In genomic region chr14:92558319-92558718, GRCh38 we compare ENCODE assay signal across 15 cellular contexts. TPM values are rescaled to one million over a fixed set of nuclear protein-coding genes. Genes with fewer than 3 reads are reported as not detected.
DNase-seq lines count a peak whose midpoint lies in the region; ATAC-seq and TF ChIP-seq lines count a peak whose summit lies in the region.
"Had no signal": no experiment of that assay in that cellular context is flagged by ENCODE, and none has a peak within 500 bp of the region (broad histone marks: within the 10 kb centered on the region; RNA-seq: fewer than 3 reads in every experiment).

No MANE protein-coding gene starts in this region.

- H2BK120ac ChIP-seq in mesendoderm (ENCODE audit: low read depth, low read length) = no peak overlapping the region

- no peak overlapping the region for H3K18ac ChIP-seq in mesendoderm (ENCODE audit: low read length)

- H3K23ac ChIP-seq in mesendoderm (ENCODE audit: low read length) = no peak overlapping the region

- H3K4me1 Mint-ChIP-seq in natural killer cell treated with Interleukin-12 subunit alpha and Interleukin-12 subunit beta and Interleukin-15 and Interleukin-18, amount 100 ng/mL, for 72 hours (ENCODE audit: low read depth in 2 of 2) = peaks cover 71% of the 10 kb centered on the region in 2 donors
- peaks cover 32% of the 10 kb centered on the region in 2 donors for H3K4me1 Mint-ChIP-seq in natural killer cell
- H3K4me1 Mint-ChIP-seq in activated naive CD8-positive, alpha-beta T cell (ENCODE audit: low read depth) = peaks cover 74% of the 10 kb centered on the region
- peaks cover 81% of the 10 kb centered on the region for H3K4me1 Mint-ChIP-seq in stimulated activated effector memory CD8-positive, alpha-beta T cell treated with anti-CD3 and anti-CD28 coated beads, Interleukin-12 subunit alpha, Interleukin-12 subunit beta, amount 100 ng/mL, for 72 hours

- H3K27ac Mint-ChIP-seq in natural killer cell treated with Interleukin-12 subunit alpha and Interleukin-12 subunit beta and Interleukin-15 and Interleukin-18, amount 100 ng/mL, for 72 hours = peak overlapping the region; percentile 90 to 91
- peak overlapping the region in 1 of 2 donors; percentile 78 for H3K27ac Mint-ChIP-seq in natural killer cell
- peak overlapping the region; percentile 54 for H3K27ac Mint-ChIP-seq in activated naive CD8-positive, alpha-beta T cell
- H3K27ac Mint-ChIP-seq in stimulated activated effector memory CD8-positive, alpha-beta T cell treated with anti-CD3 and anti-CD28 coated beads, Interleukin-12 subunit alpha, Interleukin-12 subunit beta, amount 100 ng/mL, for 72 hours = peak overlapping the region; percentile 88

- H3K4ac ChIP-seq in mesendoderm (ENCODE audit: low read depth, low read length) = no peak overlapping the region

- no peak for DNase-seq in natural killer cell treated with Interleukin-12 subunit alpha and Interleukin-12 subunit beta and Interleukin-15 and Interleukin-18, amount 100 ng/mL, for 72 hours (ENCODE audit: low spot score)
- DNase-seq in natural killer cell = no peak
- DNase-seq in stimulated activated effector memory CD8-positive, alpha-beta T cell treated with anti-CD3 and anti-CD28 coated beads, Interleukin-12 subunit alpha, Interleukin-12 subunit beta, amount 100 ng/mL, for 72 hours (ENCODE audit: low spot score in 2 of 2) = no peak
- DNase-seq in aorta = no peak
- no peak for DNase-seq in mesendoderm
- no peak for DNase-seq in activated CD4-positive, CD25-positive, alpha-beta regulatory T cell treated with anti-CD3 and anti-CD28 coated beads, Interleukin-2, amount 50 U/mL, for 72 hours
- DNase-seq: Calu3, GOT3, IMR-90, NCI-H187 treated with DMSO at 0.1 percent for 48 hours, NCI-H69, RPMI8226, SIG-M5 had no signal

- H3K4me1 ChIP-seq in aorta (ENCODE audit: control insufficient read depth in 1 of 2, insufficient read depth in 2 of 2, low read length in 2 of 2) (no peaks in the 10 kb centered on the region), mesendoderm (ENCODE audit: control insufficient read depth, low read depth, low read length) (no peaks in the 10 kb centered on the region)

- no peak overlapping the region for H2AK5ac ChIP-seq in mesendoderm (ENCODE audit: low read length)

- no peak overlapping the region for H3K56ac ChIP-seq in mesendoderm (ENCODE audit: low read length)

- intact Hi-C loops in natural killer cell (cut with micrococcal nuclease) (no loop called here), aorta (cut with DNase I) (no loop called here)

- H3K27ac ChIP-seq in aorta (ENCODE audit: low read depth in 1 of 2, low read length in 2 of 2) (no peak overlapping the region), mesendoderm (ENCODE audit: low read depth, low read length) (no peak overlapping the region)

- no peak overlapping the region for H3K4me2 ChIP-seq in mesendoderm (ENCODE audit: low read length)

- no peaks in the 10 kb centered on the region for H3K79me1 ChIP-seq in mesendoderm (ENCODE audit: low read length)

- no peak overlapping the region for H2BK5ac ChIP-seq in mesendoderm (ENCODE audit: low read length)

- H3K9me3 Mint-ChIP-seq in natural killer cell treated with Interleukin-12 subunit alpha and Interleukin-12 subunit beta and Interleukin-15 and Interleukin-18, amount 100 ng/mL, for 72 hours = no peaks in the 10 kb centered on the region
- no peaks in the 10 kb centered on the region for H3K9me3 Mint-ChIP-seq in natural killer cell
- no peaks in the 10 kb centered on the region for H3K9me3 Mint-ChIP-seq in activated naive CD8-positive, alpha-beta T cell (ENCODE audit: low read depth)
- no peaks in the 10 kb centered on the region for H3K9me3 Mint-ChIP-seq in stimulated activated effector memory CD8-positive, alpha-beta T cell treated with anti-CD3 and anti-CD28 coated beads, Interleukin-12 subunit alpha, Interleukin-12 subunit beta, amount 100 ng/mL, for 72 hours

- no peak overlapping the region for H3K4me3 ChIP-seq in GM12875 (ENCODE audit: low read depth, low read length)
- no peak overlapping the region for H3K4me3 ChIP-seq in aorta (ENCODE audit: low read length in 2 of 2)
- H3K4me3 ChIP-seq in mesendoderm (ENCODE audit: low read length) = no peak overlapping the region

- no peak overlapping the region for H4K5ac ChIP-seq in mesendoderm (ENCODE audit: low read length)

- H3K79me2 ChIP-seq in mesendoderm (ENCODE audit: control insufficient read depth, insufficient read depth, low read length) = no peaks in the 10 kb centered on the region

- H3K4me3 Mint-ChIP-seq in natural killer cell treated with Interleukin-12 subunit alpha and Interleukin-12 subunit beta and Interleukin-15 and Interleukin-18, amount 100 ng/mL, for 72 hours = peak overlapping the region; percentile 50
- no peak overlapping the region for H3K4me3 Mint-ChIP-seq in natural killer cell
- no peak overlapping the region for H3K4me3 Mint-ChIP-seq in activated naive CD8-positive, alpha-beta T cell
- no peak overlapping the region for H3K4me3 Mint-ChIP-seq in stimulated activated effector memory CD8-positive, alpha-beta T cell treated with anti-CD3 and anti-CD28 coated beads, Interleukin-12 subunit alpha, Interleukin-12 subunit beta, amount 100 ng/mL, for 72 hours

- TF ChIP-seq CTCF in natural killer cell (IDR thresholded peaks at IDR 0.05) (no peak), GM12875 (IDR thresholded peaks at IDR 0.05; ENCODE audit: borderline replicate concordance, insufficient read depth, low read depth, low read length) (peak; percentile 34)

- H3K27me3 Mint-ChIP-seq in natural killer cell treated with Interleukin-12 subunit alpha and Interleukin-12 subunit beta and Interleukin-15 and Interleukin-18, amount 100 ng/mL, for 72 hours = no peaks in the 10 kb centered on the region
- no peaks in the 10 kb centered on the region for H3K27me3 Mint-ChIP-seq in natural killer cell (ENCODE audit: low read depth in 2 of 2)
- no peaks in the 10 kb centered on the region for H3K27me3 Mint-ChIP-seq in activated naive CD8-positive, alpha-beta T cell

- H3K9me3 ChIP-seq in aorta (ENCODE audit: control insufficient read depth, low read length) = no peaks in the 10 kb centered on the region

- H3K27me3 ChIP-seq in aorta (ENCODE audit: control insufficient read depth in 1 of 2, insufficient read depth in 2 of 2, low read length in 1 of 2) (no peaks in the 10 kb centered on the region), mesendoderm (ENCODE audit: insufficient read depth, low read length, poor library complexity) (no peaks in the 10 kb centered on the region)

- peaks cover 12% of the 10 kb centered on the region for H3K36me3 Mint-ChIP-seq in natural killer cell treated with Interleukin-12 subunit alpha and Interleukin-12 subunit beta and Interleukin-15 and Interleukin-18, amount 100 ng/mL, for 72 hours
- no peaks in the 10 kb centered on the region for H3K36me3 Mint-ChIP-seq in natural killer cell
- peaks cover 18% of the 10 kb centered on the region for H3K36me3 Mint-ChIP-seq in activated naive CD8-positive, alpha-beta T cell
- H3K36me3 Mint-ChIP-seq in stimulated activated effector memory CD8-positive, alpha-beta T cell treated with anti-CD3 and anti-CD28 coated beads, Interleukin-12 subunit alpha, Interleukin-12 subunit beta, amount 100 ng/mL, for 72 hours = peaks cover 83% of the 10 kb centered on the region

- 74 to 91% methylated on average over 1 of the region's 1 CpG for WGBS in aorta, 2 donors
- no CpG with 5 or more reads among the region's 1 CpG for WGBS in mesendoderm (ENCODE audit: extremely low coverage, insufficient coverage, low lambda C conversion rate)

- H3K9ac ChIP-seq in mesendoderm (ENCODE audit: low read length) = no peak overlapping the region

- peak in 1 of 2 donors; percentile 5 for ATAC-seq in natural killer cell treated with Interleukin-12 subunit alpha and Interleukin-12 subunit beta and Interleukin-15 and Interleukin-18, amount 100 ng/mL, for 72 hours
- ATAC-seq in natural killer cell = no peak
- peak; percentile 11 for ATAC-seq in stimulated activated effector memory CD8-positive, alpha-beta T cell treated with anti-CD3 and anti-CD28 coated beads, Interleukin-12 subunit alpha, Interleukin-12 subunit beta, amount 100 ng/mL, for 72 hours
- ATAC-seq in aorta (ENCODE audit: low FRiP score) = no peak

- no peak overlapping the region for H2BK15ac ChIP-seq in mesendoderm (replicated peaks; ENCODE audit: low read depth)

- H3K36me3 ChIP-seq in aorta (ENCODE audit: control insufficient read depth in 1 of 2, insufficient read depth in 2 of 2, low read length in 1 of 2) (peaks cover 0 to 3% of the 10 kb centered on the region in 2 donors), mesendoderm (ENCODE audit: control insufficient read depth, insufficient read depth, low read length) (no peaks in the 10 kb centered on the region)

- H4K8ac ChIP-seq in mesendoderm (ENCODE audit: low read depth, low read length) = no peak overlapping the region

RNA-seq across cellular contexts. Expression of gene RIN3, which starts 44.7 kb away (rescaled TPM):
- 100 to 1,000 TPM; 151 to 202 TPM for total RNA-seq in natural killer cell treated with Interleukin-12 subunit alpha and Interleukin-12 subunit beta and Interleukin-15 and Interleukin-18, amount 100 ng/mL, for 72 hours
- total RNA-seq in natural killer cell (100 to 1,000 TPM; 248 to 289 (median 282) TPM), aorta (10 to 100 TPM; 49.1 to 53.8 TPM)
- 10 to 100 TPM; 10.5 to 11.0 TPM for polyA plus RNA-seq in aorta
- 2.4 TPM for polyA plus RNA-seq in mesendoderm (2013, experiment 1 of 2)
- 2.3 TPM for polyA plus RNA-seq in mesendoderm (2013, experiment 2 of 2)
